15 cellular contexts compared by ENCODE assay signal in the genomic region with DNA sequence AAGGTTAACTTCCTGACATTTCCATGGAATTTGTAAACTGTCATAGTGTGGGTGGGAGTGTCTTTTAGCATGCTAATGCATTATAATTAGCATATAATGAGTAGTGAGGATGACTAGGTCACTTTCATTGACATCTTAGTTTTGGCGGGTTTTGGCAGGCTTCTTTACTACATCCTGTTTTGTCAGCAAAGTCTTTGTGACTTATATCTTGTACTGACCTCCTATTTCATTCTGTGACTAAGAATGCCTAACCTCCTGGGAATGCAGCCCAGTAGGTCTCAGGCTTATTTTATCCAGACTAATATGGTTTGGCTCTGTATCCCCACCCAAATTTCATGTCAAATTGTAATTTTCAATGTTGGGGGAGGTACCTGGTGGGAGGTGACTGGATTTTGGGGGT.
"Had no signal": no experiment of that assay in that cellular context is flagged by ENCODE, and none has a peak within 500 bp of the region (broad histone marks: within the 10 kb centered on the region; RNA-seq: fewer than 3 reads in every experiment).

No MANE protein-coding gene starts in this region.

- H3K27ac Mint-ChIP-seq: activated CD4-positive, alpha-beta T cell treated with anti-CD3 and anti-CD28 coated beads, Interleukin-2, amount 10 ng/mL, durations not matched to agents 7 days and 5 days; activated naive CD4-positive, alpha-beta T cell treated with anti-CD3 and anti-CD28 coated beads for 36 hours; activated T-helper 17 cell treated with anti-CD3 and anti-CD28 coated beads, Interleukin-2, amount 50 U/mL, for 72 hours; naive B cell; stimulated activated effector memory CD8-positive, alpha-beta T cell treated with anti-CD3 and anti-CD28 coated beads, Interleukin-12 subunit alpha, Interleukin-12 subunit beta, amount 100 ng/mL, for 72 hours had no signal

- DNase-seq: activated CD4-positive, alpha-beta T cell treated with anti-CD3 and anti-CD28 coated beads, Interleukin-2, amount 10 ng/mL, durations not matched to agents 7 days and 5 days; activated naive CD4-positive, alpha-beta T cell treated with anti-CD3 and anti-CD28 coated beads for 36 hours; activated T-cell treated with anti-CD3 and anti-CD28 coated beads for 4 hours; heart right ventricle; naive B cell; pancreas; sigmoid colon; stimulated activated CD4-positive, alpha-beta T cell treated with anti-CD3 and anti-CD28 coated beads, Interleukin-12 subunit alpha, Interleukin-12 subunit beta, amount 100 ng/mL, for 4 hours; stimulated activated CD4-positive, alpha-beta T cell treated with anti-CD3 and anti-CD28 coated beads, Interleukin-2, amount 100 ng/mL, for 24 hours had no signal

- H3K4me1 ChIP-seq: ascending aorta, heart right ventricle, pancreas, sigmoid colon had no signal

- ATAC-seq: activated T-helper 17 cell treated with anti-CD3 and anti-CD28 coated beads, Interleukin-2, amount 50 U/mL, for 72 hours; heart right ventricle; pancreas; stimulated activated effector memory CD8-positive, alpha-beta T cell treated with anti-CD3 and anti-CD28 coated beads, Interleukin-12 subunit alpha, Interleukin-12 subunit beta, amount 100 ng/mL, for 72 hours had no signal

- H3K4me3 Mint-ChIP-seq: activated CD4-positive, alpha-beta T cell treated with anti-CD3 and anti-CD28 coated beads, Interleukin-2, amount 10 ng/mL, durations not matched to agents 7 days and 5 days; activated naive CD4-positive, alpha-beta T cell treated with anti-CD3 and anti-CD28 coated beads for 36 hours; activated T-helper 17 cell treated with anti-CD3 and anti-CD28 coated beads, Interleukin-2, amount 50 U/mL, for 72 hours; naive B cell; stimulated activated effector memory CD8-positive, alpha-beta T cell treated with anti-CD3 and anti-CD28 coated beads, Interleukin-12 subunit alpha, Interleukin-12 subunit beta, amount 100 ng/mL, for 72 hours had no signal

- H3K27me3 ChIP-seq: ascending aorta, cardiac muscle cell, heart right ventricle, pancreas, sigmoid colon had no signal

- H3K36me3 ChIP-seq: ascending aorta, cardiac muscle cell, heart right ventricle, pancreas, sigmoid colon, thoracic aorta had no signal

- H3K9me3 ChIP-seq: ascending aorta, pancreas had no signal

- H3K4me3 ChIP-seq: ascending aorta, cardiac muscle cell, heart right ventricle, lung, pancreas, sigmoid colon, thoracic aorta had no signal

- H3K27ac ChIP-seq: ascending aorta, cardiac muscle cell, heart right ventricle, pancreas, sigmoid colon, thoracic aorta had no signal

- H3K4me1 Mint-ChIP-seq: activated CD4-positive, alpha-beta T cell treated with anti-CD3 and anti-CD28 coated beads, Interleukin-2, amount 10 ng/mL, durations not matched to agents 7 days and 5 days; activated T-helper 17 cell treated with anti-CD3 and anti-CD28 coated beads, Interleukin-2, amount 50 U/mL, for 72 hours; naive B cell; stimulated activated effector memory CD8-positive, alpha-beta T cell treated with anti-CD3 and anti-CD28 coated beads, Interleukin-12 subunit alpha, Interleukin-12 subunit beta, amount 100 ng/mL, for 72 hours had no signal

- H3K36me3 Mint-ChIP-seq: stimulated activated effector memory CD8-positive, alpha-beta T cell treated with anti-CD3 and anti-CD28 coated beads, Interleukin-12 subunit alpha, Interleukin-12 subunit beta, amount 100 ng/mL, for 72 hours had no signal
